In the genomic region with DNA sequence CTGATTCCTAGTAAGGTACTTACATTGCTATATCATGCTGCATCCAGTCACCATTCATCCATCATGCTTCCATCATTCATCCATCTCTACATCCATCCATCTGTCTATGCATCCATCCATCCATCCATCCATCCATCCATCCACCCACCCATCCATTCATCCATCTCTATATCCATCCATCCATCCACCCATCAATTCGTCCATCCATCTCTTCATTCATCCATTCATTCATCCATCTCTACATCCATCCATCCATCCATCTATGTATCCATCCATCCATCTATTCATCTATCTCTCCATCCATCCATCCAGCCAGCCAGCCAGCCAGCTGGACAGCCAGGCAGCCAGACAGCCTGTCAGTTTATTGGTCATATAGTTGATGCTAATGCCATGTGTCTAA, we compare ENCODE assay signal across 11 cellular contexts.
"Had no signal": no experiment of that assay in that cellular context is flagged by ENCODE, and none has a peak within 500 bp of the region (broad histone marks: within the 10 kb centered on the region; RNA-seq: fewer than 3 reads in every experiment).

No MANE protein-coding gene starts in this region.

- H3K4me2 ChIP-seq: KMS-11 had no signal

- H3K4me3 Mint-ChIP-seq: HFFc6 had no signal

- H2AFZ ChIP-seq: GM23248 had no signal

- ATAC-seq: HepG2 had no signal

- H3K4me3 ChIP-seq: GM23248 had no signal

- H3K9ac ChIP-seq: GM23248, KMS-11 had no signal

- H3K27ac ChIP-seq: GM23248, HL-60, KMS-11 had no signal

- FAIRE-seq: H54, HepG2 had no signal

- H3K9me3 Mint-ChIP-seq: H9, HFFc6 had no signal

- H3K27ac Mint-ChIP-seq: H9, HFFc6 had no signal

- DNase-seq: GM23248, GOT3, H9, HCEC 1CT, HFFc6, KBM-7 had no signal

- H3K27me3 Mint-ChIP-seq: IgD-negative memory B cell had no signal
